In genomic region chr15:101322016-101322695, GRCh38 we compare ENCODE assay signal across 15 cellular contexts. TPM values are rescaled to one million over a fixed set of nuclear protein-coding genes. Genes with fewer than 3 reads are reported as not detected.
DNase-seq lines count a peak whose midpoint lies in the region; ATAC-seq and TF ChIP-seq lines count a peak whose summit lies in the region.
"Had no signal": no experiment of that assay in that cellular context is flagged by ENCODE, and none has a peak within 500 bp of the region (broad histone marks: within the 10 kb centered on the region; RNA-seq: fewer than 3 reads in every experiment).

No MANE protein-coding gene starts in this region.

- DNase-seq in RWPE2 (ENCODE audit: low spot score) (peak; percentile 56), WTC11 (ENCODE audit: low spot score) (no peak), islet precursor cell (peak; percentile 37), type B pancreatic cell (ENCODE audit: extremely low spot score, unreplicated experiment) (peak; percentile 10)
- no peak for DNase-seq in activated CD4-positive, alpha-beta memory T cell treated with anti-CD3 and anti-CD28 coated beads, Interleukin-2, amount 10 ng/mL, durations not matched to agents 7 days and 5 days
- DNase-seq: Caco-2; CD8-positive, alpha-beta memory T cell; DND-41; GDM1; GOT3; IMR-90 had no signal

- H3K4me1 ChIP-seq in RWPE2 (ENCODE audit: insufficient read depth, poor library complexity, severe bottlenecking), result no peaks in the 10 kb centered on the region
- H3K4me1 ChIP-seq: A549, HAP-1 had no signal

- POLR2A ChIA-PET in WTC11 (lab: Charles Lee), result no interaction called here
- POLR2A ChIA-PET in activated CD4-positive, alpha-beta memory T cell treated with anti-CD3 and anti-CD28 coated beads, Interleukin-2, amount 10 ng/mL, durations not matched to agents 7 days and 5 days (lab: Charles Lee), result no interaction called here

- CTCF ChIA-PET in WTC11 (lab: Charles Lee), result interaction anchor here (2.5 to 3.2 kb wide), 2 partner anchors 10 to 180 kb away, joined by 13 to 19 read pairs; no protein-coding TSS in a partner anchor
- CTCF ChIA-PET in activated CD4-positive, alpha-beta memory T cell treated with anti-CD3 and anti-CD28 coated beads, Interleukin-2, amount 10 ng/mL, durations not matched to agents 7 days and 5 days (lab: Charles Lee), result interaction anchor here (2.3 to 3.1 kb wide), 2 partner anchors 10 to 19 kb away, joined by 26 to 30 read pairs; no protein-coding TSS in a partner anchor

- no peaks in the 10 kb centered on the region for H3K27me3 ChIP-seq in RWPE2 (ENCODE audit: insufficient read depth, poor library complexity, severe bottlenecking)

- H3K36me3 Mint-ChIP-seq in WTC11, result no peaks in the 10 kb centered on the region
- H3K36me3 Mint-ChIP-seq in type B pancreatic cell, result no peaks in the 10 kb centered on the region
- no peaks in the 10 kb centered on the region for H3K36me3 Mint-ChIP-seq in activated CD4-positive, alpha-beta memory T cell treated with anti-CD3 and anti-CD28 coated beads, Interleukin-2, amount 10 ng/mL, durations not matched to agents 7 days and 5 days (ENCODE audit: low read depth)

- TF ChIP-seq CTCF in RWPE2 (IDR thresholded peaks at IDR 0.05; ENCODE audit: poor library complexity, severe bottlenecking) (no peak), WTC11 (IDR thresholded peaks at IDR 0.05) (no peak), type B pancreatic cell (conservative IDR thresholded peaks at IDR 0.05) (no peak)

- H3K4me1 Mint-ChIP-seq in WTC11, result peaks cover 6% of the 10 kb centered on the region
- peaks cover 5% of the 10 kb centered on the region for H3K4me1 Mint-ChIP-seq in type B pancreatic cell (ENCODE audit: unreplicated experiment)
- H3K4me1 Mint-ChIP-seq in activated CD4-positive, alpha-beta memory T cell treated with anti-CD3 and anti-CD28 coated beads, Interleukin-2, amount 10 ng/mL, durations not matched to agents 7 days and 5 days, result peaks cover 16% of the 10 kb centered on the region

- H3K9me3 ChIP-seq in RWPE2 (ENCODE audit: severe bottlenecking), result no peaks in the 10 kb centered on the region
- H3K9me3 ChIP-seq: A549, Caco-2, HAP-1 had no signal

- H3K27me3 Mint-ChIP-seq in WTC11 (ENCODE audit: low read depth), result 0 out of 2 replicates have a peak, but pooled peaks cover 2% of the 10 kb centered on the region
- peaks cover 23% of the 10 kb centered on the region for H3K27me3 Mint-ChIP-seq in type B pancreatic cell
- peaks cover 1% of the 10 kb centered on the region for H3K27me3 Mint-ChIP-seq in activated CD4-positive, alpha-beta memory T cell treated with anti-CD3 and anti-CD28 coated beads, Interleukin-2, amount 10 ng/mL, durations not matched to agents 7 days and 5 days

- H3K27ac Mint-ChIP-seq in WTC11 (0 out of 2 replicates have a peak overlapping the region, but pooled peaks have one; percentile 41), type B pancreatic cell (no peak overlapping the region)
- H3K27ac Mint-ChIP-seq in activated CD4-positive, alpha-beta memory T cell treated with anti-CD3 and anti-CD28 coated beads, Interleukin-2, amount 10 ng/mL, durations not matched to agents 7 days and 5 days, result no peak overlapping the region

- H3K4me3 Mint-ChIP-seq in WTC11 (no peak overlapping the region), type B pancreatic cell (no peak overlapping the region)
- no peak overlapping the region for H3K4me3 Mint-ChIP-seq in activated CD4-positive, alpha-beta memory T cell treated with anti-CD3 and anti-CD28 coated beads, Interleukin-2, amount 10 ng/mL, durations not matched to agents 7 days and 5 days
- H3K4me3 Mint-ChIP-seq: CD8-positive, alpha-beta memory T cell had no signal

- H3K27ac ChIP-seq in RWPE2 (ENCODE audit: poor library complexity, severe bottlenecking), result no peak overlapping the region
- H3K27ac ChIP-seq: A549 had no signal

- ATAC-seq in RWPE2 (ENCODE audit: low read depth) (no peak), WTC11 (no peak), GM21825 (IDR thresholded peaks at IDR 0.05; ENCODE audit: unreplicated experiment) (no peak), GM18520 (IDR thresholded peaks at IDR 0.05; ENCODE audit: unreplicated experiment) (no peak)
- ATAC-seq: A549 had no signal

- H3K9me3 Mint-ChIP-seq in WTC11 (no peaks in the 10 kb centered on the region), type B pancreatic cell (no peaks in the 10 kb centered on the region)
- H3K9me3 Mint-ChIP-seq in activated CD4-positive, alpha-beta memory T cell treated with anti-CD3 and anti-CD28 coated beads, Interleukin-2, amount 10 ng/mL, durations not matched to agents 7 days and 5 days, result no peaks in the 10 kb centered on the region

- H3K36me3 ChIP-seq in RWPE2 (ENCODE audit: low read depth), result no peaks in the 10 kb centered on the region
- H3K36me3 ChIP-seq: HAP-1 had no signal

- no peak overlapping the region for H3K4me3 ChIP-seq in RWPE2 (ENCODE audit: severe bottlenecking)
- H3K4me3 ChIP-seq: A549, HAP-1 had no signal

TF ChIP-seq in WTC11, 78 proteins besides CTCF, POLR2A, EP300 and RAD21:
- TF ChIP-seq, protein P1, sequence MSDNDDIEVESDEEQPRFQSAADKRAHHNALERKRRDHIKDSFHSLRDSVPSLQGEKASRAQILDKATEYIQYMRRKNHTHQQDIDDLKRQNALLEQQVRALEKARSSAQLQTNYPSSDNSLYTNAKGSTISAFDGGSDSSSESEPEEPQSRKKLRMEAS (CRISPR knock-in tag; IDR thresholded peaks at IDR 0.05), result no peak
- TF ChIP-seq, protein P2, sequence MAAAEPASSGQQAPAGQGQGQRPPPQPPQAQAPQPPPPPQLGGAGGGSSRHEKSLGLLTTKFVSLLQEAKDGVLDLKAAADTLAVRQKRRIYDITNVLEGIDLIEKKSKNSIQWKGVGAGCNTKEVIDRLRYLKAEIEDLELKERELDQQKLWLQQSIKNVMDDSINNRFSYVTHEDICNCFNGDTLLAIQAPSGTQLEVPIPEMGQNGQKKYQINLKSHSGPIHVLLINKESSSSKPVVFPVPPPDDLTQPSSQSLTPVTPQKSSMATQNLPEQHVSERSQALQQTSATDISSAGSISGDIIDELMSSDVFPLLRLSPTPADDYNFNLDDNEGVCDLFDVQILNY (CRISPR knock-in tag; IDR thresholded peaks at IDR 0.05), result no peak
- TF ChIP-seq NFATC4 (CRISPR knock-in tag; IDR thresholded peaks at IDR 0.05) (no peak), CBFB (CRISPR knock-in tag; IDR thresholded peaks at IDR 0.05; ENCODE audit: low read depth) (no peak), TP53 (CRISPR knock-in tag; IDR thresholded peaks at IDR 0.05) (no peak), HMGXB4 (CRISPR knock-in tag; IDR thresholded peaks at IDR 0.05) (no peak)
TF ChIP-seq in WTC11: peak in this region for 0.

RNA-seq across cellular contexts. Expression of gene SNRPA1, which starts 27.1 kb away (rescaled TPM):
- total RNA-seq in WTC11 (2021), result 144 to 170 TPM (median 151 TPM) in 3 replicates
- total RNA-seq in type B pancreatic cell (ENCODE audit: low replicate concordance), result 72.6 and 80.3 TPM in 2 replicates
- total RNA-seq in activated CD4-positive, alpha-beta memory T cell treated with anti-CD3 and anti-CD28 coated beads, Interleukin-2, amount 10 ng/mL, durations not matched to agents 7 days and 5 days, result 100 to 1,000 TPM; 107 to 113 TPM

RNA-seq across cellular contexts. Expression of gene SELENOS, which starts 44.9 kb away (rescaled TPM):
- total RNA-seq in WTC11 (2021), result 38.2 to 43.8 TPM (median 39.3 TPM) in 3 replicates
- total RNA-seq in type B pancreatic cell (ENCODE audit: low replicate concordance), result 47.2 and 74.3 TPM in 2 replicates
- total RNA-seq in activated CD4-positive, alpha-beta memory T cell treated with anti-CD3 and anti-CD28 coated beads, Interleukin-2, amount 10 ng/mL, durations not matched to agents 7 days and 5 days, result 10 to 100 TPM; 43.0 to 45.7 TPM

Comparison
In these comparisons a context has a peak if more than half of its experiments do, and no peak if none do; other contexts are left out.
1. DNase-seq: peak in RWPE2 (single experiment), islet precursor cell (single experiment) and type B pancreatic cell (single experiment); none in WTC11 (single experiment) and activated CD4-positive, alpha-beta memory T cell treated with anti-CD3 and anti-CD28 coated beads, Interleukin-2, amount 10 ng/mL, durations not matched to agents 7 days and 5 days (single experiment).